In the genomic region with DNA sequence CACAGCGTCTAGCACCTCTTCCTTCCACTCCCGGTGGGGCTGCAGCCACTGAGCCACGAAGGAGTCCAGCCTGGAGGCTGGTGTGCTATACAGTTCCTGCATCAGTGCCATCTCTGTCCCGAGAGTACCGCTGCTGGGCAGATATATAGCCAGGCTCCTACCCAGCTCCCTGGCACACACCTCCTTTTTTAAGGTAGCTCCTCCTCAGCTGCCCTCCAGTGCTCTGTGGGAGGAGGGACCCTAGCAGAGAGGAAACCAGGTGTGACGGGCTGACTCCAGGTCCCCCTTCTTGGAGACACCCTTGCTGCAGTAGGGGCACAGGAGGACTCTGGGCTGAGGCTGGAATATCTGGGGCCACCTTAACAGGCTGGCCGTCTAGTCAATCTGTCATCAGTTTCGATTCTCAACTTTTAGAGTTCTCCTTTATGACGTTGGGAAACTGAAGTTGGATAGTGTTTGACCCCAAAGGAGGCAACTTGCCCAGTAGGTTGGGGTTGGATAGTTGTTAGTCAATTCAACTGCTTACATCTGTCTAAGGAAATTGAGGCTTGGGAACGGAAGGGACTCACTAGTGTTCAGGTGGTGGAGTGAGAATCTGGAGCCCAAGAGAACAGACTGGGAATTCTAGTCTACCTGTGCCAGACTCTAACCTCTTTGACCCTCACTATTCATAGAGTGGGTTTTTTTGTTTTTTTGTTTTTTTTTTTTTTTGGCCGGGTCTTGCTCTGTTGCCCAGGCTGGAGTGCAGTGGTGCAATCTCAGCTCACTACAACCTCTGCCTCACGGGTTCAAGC, we compare ENCODE assay signal across 7 cellular contexts. TPM values are rescaled to one million over a fixed set of nuclear protein-coding genes. Genes with fewer than 3 reads are reported as not detected.
A peak's percentile ranks its signal among the peaks of the same experiment; 100 is the strongest.
DNase-seq lines count a peak whose midpoint lies in the region; ATAC-seq and TF ChIP-seq lines count a peak whose summit lies in the region.

A gene with protein sequence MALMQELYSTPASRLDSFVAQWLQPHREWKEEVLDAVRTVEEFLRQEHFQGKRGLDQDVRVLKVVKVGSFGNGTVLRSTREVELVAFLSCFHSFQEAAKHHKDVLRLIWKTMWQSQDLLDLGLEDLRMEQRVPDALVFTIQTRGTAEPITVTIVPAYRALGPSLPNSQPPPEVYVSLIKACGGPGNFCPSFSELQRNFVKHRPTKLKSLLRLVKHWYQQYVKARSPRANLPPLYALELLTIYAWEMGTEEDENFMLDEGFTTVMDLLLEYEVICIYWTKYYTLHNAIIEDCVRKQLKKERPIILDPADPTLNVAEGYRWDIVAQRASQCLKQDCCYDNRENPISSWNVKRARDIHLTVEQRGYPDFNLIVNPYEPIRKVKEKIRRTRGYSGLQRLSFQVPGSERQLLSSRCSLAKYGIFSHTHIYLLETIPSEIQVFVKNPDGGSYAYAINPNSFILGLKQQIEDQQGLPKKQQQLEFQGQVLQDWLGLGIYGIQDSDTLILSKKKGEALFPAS (minus strand): TSS at position 386 of the 794 bp plus-strand sequence. CDS start 275 bp downstream, at position 111.

- H3K9me3 ChIP-seq in breast epithelium (no peaks in the 10 kb centered on the region), mesenchymal stem cell (ENCODE audit: control insufficient read depth, low read length) (no peaks in the 10 kb centered on the region)

- no peak within 1 kb of the TSS for H2AFZ ChIP-seq in mesenchymal stem cell (ENCODE audit: low read depth, low read length)

- no peak within 1 kb of the TSS for H3K4me2 ChIP-seq in mesenchymal stem cell (ENCODE audit: low read length, poor library complexity, severe bottlenecking)

- peaks cover 5% of the 10 kb centered on the region for H3K9me3 Mint-ChIP-seq in T-helper 1 cell treated with Interleukin-12 subunit alpha and Interleukin-12 subunit beta and Interleukin-4 antibody, amounts not matched to agents 30 μg/mL and 1 μg/mL, for 36 hours

- no peak within 1 kb of the TSS for H2BK15ac ChIP-seq in mesenchymal stem cell (ENCODE audit: low read depth, poor library complexity, severe bottlenecking)

- H3K18ac ChIP-seq in mesenchymal stem cell (ENCODE audit: low read depth in 1 of 2, low read length in 2 of 2): no peak within 1 kb of the TSS

- no peak within 1 kb of the TSS for H2BK5ac ChIP-seq in mesenchymal stem cell (ENCODE audit: low read depth, low read length, poor library complexity, severe bottlenecking)

- H3K36me3 ChIP-seq in breast epithelium (no peaks in the 10 kb centered on the region), mesenchymal stem cell (ENCODE audit: control insufficient read depth in 1 of 2, insufficient read depth in 2 of 2, low read depth in 1 of 2, low read length in 2 of 2) (no peaks in the 10 kb centered on the region)

- no peak within 1 kb of the TSS for H3K14ac ChIP-seq in mesenchymal stem cell (ENCODE audit: low read length in 2 of 2)

- H3K4ac ChIP-seq in mesenchymal stem cell (ENCODE audit: low read depth in 1 of 2, low read length in 2 of 2): no peak within 1 kb of the TSS

- H3K4me1 ChIP-seq in breast epithelium: no peaks in the 10 kb centered on the region
- peaks cover 5% of the 10 kb centered on the region for H3K4me1 ChIP-seq in mesenchymal stem cell (ENCODE audit: control insufficient read depth, insufficient read depth, low read depth, low read length)

- H3K23ac ChIP-seq in mesenchymal stem cell (ENCODE audit: low read length in 2 of 2): no peak within 1 kb of the TSS

- no peak for DNase-seq in breast epithelium (ENCODE audit: low spot score in 2 of 2)
- no peak for DNase-seq in mesenchymal stem cell
- DNase-seq in superior temporal gyrus (ENCODE audit: extremely low spot score): peak; percentile 22
- no peak for DNase-seq in NCI-H1092 (lab: John Stamatoyannopoulos, UW)

- no peak within 1 kb of the TSS for H2BK12ac ChIP-seq in mesenchymal stem cell (ENCODE audit: low read length in 2 of 2)

- no peak for TF ChIP-seq CTCF in breast epithelium (IDR thresholded peaks at IDR 0.05)

- peak within 1 kb of the TSS; percentile 96 for H3K27ac Mint-ChIP-seq in T-helper 1 cell treated with Interleukin-12 subunit alpha and Interleukin-12 subunit beta and Interleukin-4 antibody, amounts not matched to agents 30 μg/mL and 1 μg/mL, for 36 hours

- ATAC-seq in HG03095 (IDR thresholded peaks at IDR 0.05; ENCODE audit: unreplicated experiment): peak; percentile 65

- no peaks in the 10 kb centered on the region for H3K79me1 ChIP-seq in mesenchymal stem cell (replicated peaks; ENCODE audit: low read length, poor library complexity, severe bottlenecking)

- no peak within 1 kb of the TSS for H4K8ac ChIP-seq in mesenchymal stem cell (ENCODE audit: low read length)

- no peak within 1 kb of the TSS for H4K91ac ChIP-seq in mesenchymal stem cell (ENCODE audit: low read length)

- H3K4me3 ChIP-seq in breast epithelium (peak within 1 kb of the TSS; percentile 44 to 67 (median 46)), mesenchymal stem cell (ENCODE audit: insufficient read depth in 1 of 2, low read depth in 1 of 2, low read length in 2 of 2) (peak within 1 kb of the TSS in 1 of 2 experiments; percentile 82)

- peaks cover 17% of the 10 kb centered on the region for H3K36me3 Mint-ChIP-seq in T-helper 1 cell treated with Interleukin-12 subunit alpha and Interleukin-12 subunit beta and Interleukin-4 antibody, amounts not matched to agents 30 μg/mL and 1 μg/mL, for 36 hours (ENCODE audit: low read depth)

- H3K4me3 Mint-ChIP-seq in T-helper 1 cell treated with Interleukin-12 subunit alpha and Interleukin-12 subunit beta and Interleukin-4 antibody, amounts not matched to agents 30 μg/mL and 1 μg/mL, for 36 hours: peak within 1 kb of the TSS; percentile 95

- no peak within 1 kb of the TSS for H2AK5ac ChIP-seq in mesenchymal stem cell (ENCODE audit: low read length, severe bottlenecking)

- H3K27me3 ChIP-seq in breast epithelium (no peaks in the 10 kb centered on the region), mesenchymal stem cell (ENCODE audit: control insufficient read depth in 1 of 2, insufficient read depth in 1 of 2, low read length in 2 of 2) (peaks cover 0 to 18% of the 10 kb centered on the region in 2 experiments)

- in situ Hi-C loops in GM18951 (cut with MboI; ENCODE audit: low sequenced_read_pairs, unreplicated experiment): no loop called here

- 79% methylated on average over 12 of the region's 12 CpGs for WGBS in mesenchymal stem cell

- H2BK120ac ChIP-seq in mesenchymal stem cell (ENCODE audit: low read depth, low read length): no peak within 1 kb of the TSS

- TF ChIP-seq POLR2A in GM18951 (IDR thresholded peaks at IDR 0.05; ENCODE audit: extremely low read depth, insufficient read depth, insufficient read length): peak; percentile 81
- no peak for TF ChIP-seq POLR2A in breast epithelium (IDR thresholded peaks at IDR 0.05)

- intact Hi-C loops in breast epithelium (cut with DNase I; ENCODE audit: low total_unique reads): no loop called here

- H3K9ac ChIP-seq in mesenchymal stem cell (ENCODE audit: low read length): peak within 1 kb of the TSS; percentile 78

- H3K27ac ChIP-seq in breast epithelium (peak within 1 kb of the TSS in 1 of 2 donors; percentile 69), mesenchymal stem cell (ENCODE audit: low read length, poor library complexity, severe bottlenecking) (no peak within 1 kb of the TSS)

- peaks cover 40% of the 10 kb centered on the region for H3K4me1 Mint-ChIP-seq in T-helper 1 cell treated with Interleukin-12 subunit alpha and Interleukin-12 subunit beta and Interleukin-4 antibody, amounts not matched to agents 30 μg/mL and 1 μg/mL, for 36 hours (ENCODE audit: low read depth)

- H3K27me3 Mint-ChIP-seq in T-helper 1 cell treated with Interleukin-12 subunit alpha and Interleukin-12 subunit beta and Interleukin-4 antibody, amounts not matched to agents 30 μg/mL and 1 μg/mL, for 36 hours (ENCODE audit: low read depth): peaks cover 22% of the 10 kb centered on the region

RNA-seq across cellular contexts. Expression of the gene that starts here (rescaled TPM):
- total RNA-seq in breast epithelium: 1 to 10 TPM in 2 of 3 donors, under 1 TPM in 1; 0.32 to 1.3 (median 1.0) TPM
- 0.03 TPM for polyA plus RNA-seq in mesenchymal stem cell (2013, experiment 1 of 2)
- 0.01 TPM for polyA plus RNA-seq in mesenchymal stem cell (2013, experiment 2 of 2)
